8 cellular contexts compared by ENCODE assay signal in genomic region chr2:33599175-33599942, GRCh38. TPM values are rescaled to one million over a fixed set of nuclear protein-coding genes. Genes with fewer than 3 reads are reported as not detected.
DNase-seq lines count a peak whose midpoint lies in the region; ATAC-seq and TF ChIP-seq lines count a peak whose summit lies in the region.

TSS of gene FAM98A (minus strand) at chr2:33599299. CDS start at chr2:33599221, 78 bp downstream.

- peaks cover 9% of the 10 kb centered on the region for H3K36me3 Mint-ChIP-seq in WTC11

- peak; percentile 96 for DNase-seq in AG08396 (ENCODE audit: low spot score)
- DNase-seq in NCI-H226 = peak; percentile 95
- DNase-seq in WTC11 (ENCODE audit: low spot score) = peak; percentile 93
- DNase-seq in cardiac fibroblast (ENCODE audit: low read depth in 2 of 2) = peak; percentile 99 to 100
- DNase-seq in iPS-NIHi7 (ENCODE audit: extremely low spot score) = peak; percentile 93
- DNase-seq in smooth muscle cell (lab: John Stamatoyannopoulos, UW; ENCODE audit: unreplicated experiment) = peak; percentile 97

- POLR2A ChIA-PET in WTC11 (lab: Charles Lee) = interaction anchor here (1.1 kb wide), 1 partner anchor 14 kb away, joined by 3 read pairs; no protein-coding TSS in a partner anchor

- H2AFZ ChIP-seq in smooth muscle cell (ENCODE audit: low read depth) = peak within 1 kb of the TSS; percentile 67

- H3K4me3 Mint-ChIP-seq in WTC11 = peak within 1 kb of the TSS; percentile 95

- ATAC-seq in GM18909 (IDR thresholded peaks at IDR 0.05; ENCODE audit: poor library complexity, unreplicated experiment) = peak; percentile 94
- peak; percentile 91 for ATAC-seq in HG03175 (IDR thresholded peaks at IDR 0.05; ENCODE audit: unreplicated experiment)
- ATAC-seq in WTC11 = peak; percentile 84

- H3K36me3 ChIP-seq in smooth muscle cell (ENCODE audit: low read depth) = peaks cover 4% of the 10 kb centered on the region

- H3K4me3 ChIP-seq in cardiac fibroblast (replicated peaks in 1 of 2; ENCODE audit: low read depth in 2 of 2, low read length in 2 of 2) = peak within 1 kb of the TSS; percentile 100
- peak within 1 kb of the TSS; percentile 75 for H3K4me3 ChIP-seq in smooth muscle cell

- H3K27me3 Mint-ChIP-seq in WTC11 (ENCODE audit: low read depth) = no peaks in the 10 kb centered on the region

- H3K9ac ChIP-seq in smooth muscle cell (ENCODE audit: low read depth) = peak within 1 kb of the TSS; percentile 93

- H3K79me2 ChIP-seq in smooth muscle cell (ENCODE audit: low read depth) = peaks cover 45% of the 10 kb centered on the region

- H3K4me2 ChIP-seq in smooth muscle cell = peak within 1 kb of the TSS; percentile 91

- CTCF ChIA-PET in WTC11 (lab: Charles Lee) = interaction anchor here (0.9 to 2.3 kb wide), 9 partner anchors 8 to 203 kb away, joined by 3 to 15 read pairs (median 7); no protein-coding TSS in a partner anchor

- H3K27me3 ChIP-seq in smooth muscle cell (ENCODE audit: low read depth) = no peaks in the 10 kb centered on the region

- H4K20me1 ChIP-seq in smooth muscle cell (ENCODE audit: low read depth) = peaks cover 27% of the 10 kb centered on the region

- TF ChIP-seq CTCF in WTC11 (IDR thresholded peaks at IDR 0.05) (no peak), cardiac fibroblast (IDR thresholded peaks at IDR 0.05; ENCODE audit: low read depth, low read length) (peak; percentile 15), smooth muscle cell (IDR thresholded peaks at IDR 0.05; ENCODE audit: borderline replicate concordance, insufficient read depth, poor library complexity, severe bottlenecking) (peak; percentile 6)

- no peaks in the 10 kb centered on the region for H3K9me3 ChIP-seq in smooth muscle cell (replicated peaks; ENCODE audit: low read depth)

- peak within 1 kb of the TSS; percentile 76 for H3K27ac ChIP-seq in smooth muscle cell (ENCODE audit: low read depth)

- peaks cover 16% of the 10 kb centered on the region for H3K4me1 ChIP-seq in smooth muscle cell (ENCODE audit: low read depth)

- no peaks in the 10 kb centered on the region for H3K9me3 Mint-ChIP-seq in WTC11

- H3K27ac Mint-ChIP-seq in WTC11 = peak within 1 kb of the TSS; percentile 81

- under 1% methylated on average over 55 of the region's 56 CpGs for WGBS in smooth muscle cell (ENCODE audit: low lambda C conversion rate)

- peaks cover 50% of the 10 kb centered on the region for H3K4me1 Mint-ChIP-seq in WTC11

- H3F3A ChIP-seq in smooth muscle cell (ENCODE audit: low read depth) = no peaks in the 10 kb centered on the region

TF ChIP-seq in WTC11, 78 proteins besides CTCF, POLR2A, EP300 and RAD21 (continues in another document):
- TF ChIP-seq RORB (CRISPR knock-in tag; IDR thresholded peaks at IDR 0.05) = no peak
- TF ChIP-seq NR1H2 (CRISPR knock-in tag; IDR thresholded peaks at IDR 0.05) = no peak
- peak; percentile 19; the same call in 1 of the 2 replicates for TF ChIP-seq ARID4B (CRISPR knock-in tag; IDR thresholded peaks at IDR 0.05; ENCODE audit: borderline replicate concordance)
- TF ChIP-seq ELF4 (CRISPR knock-in tag; IDR thresholded peaks at IDR 0.05; ENCODE audit: low read depth) = no peak
- TF ChIP-seq EMX1 (CRISPR knock-in tag; IDR thresholded peaks at IDR 0.05) = no peak
- TF ChIP-seq IRF2 (CRISPR knock-in tag; IDR thresholded peaks at IDR 0.05; ENCODE audit: borderline replicate concordance, low read depth) = no peak
- no peak for TF ChIP-seq NFATC4 (CRISPR knock-in tag; IDR thresholded peaks at IDR 0.05)
- TF ChIP-seq ZNF121 (CRISPR knock-in tag; IDR thresholded peaks at IDR 0.05) = no peak
- TF ChIP-seq CBFB (CRISPR knock-in tag; IDR thresholded peaks at IDR 0.05; ENCODE audit: low read depth) = no peak
- no peak for TF ChIP-seq CDX4 (CRISPR knock-in tag; IDR thresholded peaks at IDR 0.05; ENCODE audit: borderline replicate concordance)
- no peak for TF ChIP-seq ZBTB43 (CRISPR knock-in tag; IDR thresholded peaks at IDR 0.05)
- no peak for TF ChIP-seq SOX15 (CRISPR knock-in tag; IDR thresholded peaks at IDR 0.05)
- TF ChIP-seq TEAD4 (CRISPR knock-in tag; IDR thresholded peaks at IDR 0.05) = peak; percentile 37; the same call in 1 of the 2 replicates
- TF ChIP-seq FOXP4 (CRISPR knock-in tag; IDR thresholded peaks at IDR 0.05) = peak; percentile 38; the same call in 1 of the 2 replicates

RNA-seq across cellular contexts. Expression of gene FAM98A, which starts in this region (rescaled TPM):
- 66.3 to 91.1 TPM (median 78.4 TPM) in 3 replicates for total RNA-seq in WTC11 (2021)
- 51.4 and 62.4 TPM in 2 replicates for total RNA-seq in smooth muscle cell
- polyA plus RNA-seq in smooth muscle cell = 53.5 and 65.5 TPM in 2 replicates

Comparison
In these comparisons a context has a peak if more than half of its experiments do, and no peak if none do; other contexts are left out.
1. Peak in every context shown above with its lines: DNase-seq, ATAC-seq, H3K4me3 ChIP-seq and H3K27ac ChIP-seq.